In the genomic region with DNA sequence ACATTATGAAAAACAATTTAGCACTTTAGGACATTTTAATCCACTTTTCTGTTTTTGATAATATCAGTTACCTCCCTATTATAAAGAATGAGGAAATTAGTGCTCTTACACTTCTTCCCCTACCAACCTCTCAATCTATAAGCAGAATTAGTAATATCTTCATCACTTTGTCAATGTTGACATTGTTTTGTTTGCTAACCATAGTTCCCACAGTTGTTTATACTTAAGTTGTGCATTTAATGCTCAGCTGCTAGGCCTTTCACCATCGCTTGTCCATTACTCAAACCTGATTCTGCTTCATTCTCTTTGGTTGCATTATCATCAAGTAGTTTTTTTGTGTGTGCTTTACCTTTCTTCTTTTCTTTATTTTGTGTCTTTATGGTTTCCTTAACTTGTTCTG, we compare ENCODE assay signal across 24 cellular contexts.
"Had no signal": no experiment of that assay in that cellular context is flagged by ENCODE, and none has a peak within 500 bp of the region (broad histone marks: within the 10 kb centered on the region; RNA-seq: fewer than 3 reads in every experiment).

No MANE protein-coding gene starts in this region.

- DNase-seq: activated CD4-positive, alpha-beta memory T cell treated with anti-CD3 and anti-CD28 coated beads, Interleukin-2, amount 10 ng/mL, durations not matched to agents 7 days and 5 days; activated CD4-positive, alpha-beta T cell treated with anti-CD3 and anti-CD28 coated beads for 36 hours; activated CD4-positive, alpha-beta T cell treated with anti-CD3 and anti-CD28 coated beads, Interleukin-2, amount 50 U/mL, for 1 hour; activated CD8-positive, alpha-beta memory T cell treated with anti-CD3 and anti-CD28 coated beads, Interleukin-2, amount 50 U/mL, for 4 hours; activated gamma-delta T cell treated with Interleukin-2 at 50 U/mL for 16 hours; activated naive CD4-positive, alpha-beta T cell treated with anti-CD3 and anti-CD28 coated beads, Interleukin-2, amount 10 ng/mL, durations not matched to agents 7 days and 5 days; activated naive CD8-positive, alpha-beta T cell treated with anti-CD3 and anti-CD28 coated beads for 36 hours; activated T-cell treated with anti-CD3 and anti-CD28 coated beads, Interleukin-2, amount 50 U/mL, for 72 hours; anterior cingulate cortex; caudate nucleus; NCI-H1105 treated with DMSO at 0.1 percent for 48 hours; NCI-H1436 treated with DMSO at 0.1 percent for 48 hours; NCI-H187; NCI-H2171; NCI-H2227 treated with DMSO at 0.1 percent for 48 hours; NCI-H446 treated with DMSO at 0.1 percent for 48 hours; NCI-H526; SIG-M5; T-helper 17 cell; T-helper 9 cell had no signal

- H3K9me3 Mint-ChIP-seq: activated CD4-positive, alpha-beta memory T cell treated with anti-CD3 and anti-CD28 coated beads, Interleukin-2, amount 10 ng/mL, durations not matched to agents 7 days and 5 days; activated naive CD4-positive, alpha-beta T cell treated with anti-CD3 and anti-CD28 coated beads, Interleukin-2, amount 10 ng/mL, durations not matched to agents 7 days and 5 days; activated naive CD8-positive, alpha-beta T cell treated with anti-CD3 and anti-CD28 coated beads for 36 hours; activated T-cell treated with anti-CD3 and anti-CD28 coated beads, Interleukin-2, amount 50 U/mL, for 72 hours; activated T-helper 2 cell treated with anti-CD3 and anti-CD28 coated beads, Interferon-gamma antibody, Interleukin-2, Interleukin-4, amounts not matched to agents 10 μg/mL and 5 μg/mL and 100 μg/mL, durations not matched to agents 14 hours and 24 hours and 36 hours had no signal

- H3K4me3 ChIP-seq: coronary artery, PC-9 had no signal

- H3K4me3 Mint-ChIP-seq: activated CD4-positive, alpha-beta memory T cell treated with anti-CD3 and anti-CD28 coated beads, Interleukin-2, amount 10 ng/mL, durations not matched to agents 7 days and 5 days; activated CD4-positive, alpha-beta T cell treated with anti-CD3 and anti-CD28 coated beads for 36 hours; activated naive CD4-positive, alpha-beta T cell treated with anti-CD3 and anti-CD28 coated beads, Interleukin-2, amount 10 ng/mL, durations not matched to agents 7 days and 5 days; activated naive CD8-positive, alpha-beta T cell treated with anti-CD3 and anti-CD28 coated beads for 36 hours; activated T-cell treated with anti-CD3 and anti-CD28 coated beads, Interleukin-2, amount 50 U/mL, for 72 hours; T-helper 17 cell had no signal

- H3K27ac Mint-ChIP-seq: activated CD4-positive, alpha-beta memory T cell treated with anti-CD3 and anti-CD28 coated beads, Interleukin-2, amount 10 ng/mL, durations not matched to agents 7 days and 5 days; activated CD4-positive, alpha-beta T cell treated with anti-CD3 and anti-CD28 coated beads for 36 hours; activated naive CD4-positive, alpha-beta T cell treated with anti-CD3 and anti-CD28 coated beads, Interleukin-2, amount 10 ng/mL, durations not matched to agents 7 days and 5 days; activated naive CD8-positive, alpha-beta T cell treated with anti-CD3 and anti-CD28 coated beads for 36 hours; activated T-cell treated with anti-CD3 and anti-CD28 coated beads, Interleukin-2, amount 50 U/mL, for 72 hours; activated T-helper 2 cell treated with anti-CD3 and anti-CD28 coated beads, Interferon-gamma antibody, Interleukin-2, Interleukin-4, amounts not matched to agents 10 μg/mL and 5 μg/mL and 100 μg/mL, durations not matched to agents 14 hours and 24 hours and 36 hours had no signal

- H3K27me3 Mint-ChIP-seq: activated CD4-positive, alpha-beta memory T cell treated with anti-CD3 and anti-CD28 coated beads, Interleukin-2, amount 10 ng/mL, durations not matched to agents 7 days and 5 days; activated CD4-positive, alpha-beta T cell treated with anti-CD3 and anti-CD28 coated beads for 36 hours; activated naive CD4-positive, alpha-beta T cell treated with anti-CD3 and anti-CD28 coated beads, Interleukin-2, amount 10 ng/mL, durations not matched to agents 7 days and 5 days; activated naive CD8-positive, alpha-beta T cell treated with anti-CD3 and anti-CD28 coated beads for 36 hours; T-helper 17 cell had no signal

- ATAC-seq: activated CD4-positive, alpha-beta T cell treated with anti-CD3 and anti-CD28 coated beads for 36 hours; activated T-cell treated with anti-CD3 and anti-CD28 coated beads, Interleukin-2, amount 50 U/mL, for 72 hours; T-helper 17 cell had no signal

- H3K27ac ChIP-seq: coronary artery, PC-9, VCaP had no signal
